ENCODE assay signal across 1 cellular context in the genomic region with DNA sequence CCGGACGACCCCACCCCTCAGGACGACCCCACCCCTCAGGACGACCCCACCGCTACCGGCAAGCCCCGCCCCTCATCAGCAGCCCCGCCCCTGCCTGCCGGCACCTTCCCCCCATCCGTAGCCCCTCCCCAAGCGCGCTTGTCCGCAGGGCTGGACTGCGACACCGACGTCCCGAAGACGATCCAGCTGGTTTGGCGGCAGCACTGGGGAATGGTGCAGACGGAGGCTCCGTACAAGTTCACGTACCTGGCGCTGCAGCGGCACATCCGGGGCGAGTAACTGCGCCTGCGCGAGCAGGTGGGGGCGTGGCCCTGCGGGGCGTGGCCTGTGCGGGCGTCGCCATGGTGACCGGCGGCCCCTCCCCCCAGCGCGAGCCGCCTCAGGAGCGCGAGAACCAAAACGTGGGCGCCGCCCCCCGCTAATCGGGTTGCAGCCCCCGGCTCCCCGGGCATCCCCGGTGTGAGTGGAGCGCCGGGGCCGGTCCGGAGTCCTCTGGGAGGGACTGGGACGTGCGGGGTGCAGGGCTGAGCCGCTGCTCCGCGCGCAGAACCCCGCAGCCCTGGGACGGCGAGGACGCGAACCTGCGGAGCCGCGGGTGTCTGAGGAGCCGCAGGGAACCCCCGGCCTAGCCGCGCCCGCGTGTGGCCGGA.
A peak's percentile ranks its signal among the peaks of the same experiment; 100 is the strongest.
TF ChIP-seq lines count a peak whose summit lies in the region.

No MANE protein-coding gene starts in this region.

TF ChIP-seq in GM12878, 131 proteins besides CTCF, POLR2A, EP300 and RAD21:
- TF ChIP-seq ZBTB33 (IDR thresholded peaks at IDR 0.05) (no peak), TCF3 (IDR thresholded peaks at IDR 0.05; ENCODE audit: borderline replicate concordance, insufficient read depth, low read depth, low read length) (0 out of 2 replicates have a peak, but pooled peaks have one; percentile 19), RCOR1 (conservative IDR thresholded peaks at IDR 0.05; ENCODE audit: low read depth, low read length) (no peak), ZBED1 (IDR thresholded peaks at IDR 0.05; ENCODE audit: borderline replicate concordance) (no peak), IKZF2 (IDR thresholded peaks at IDR 0.05) (no peak), LARP7 (IDR thresholded peaks at IDR 0.05) (peak; percentile 72), DPF2 (IDR thresholded peaks at IDR 0.05) (0 out of 2 replicates have a peak, but pooled peaks have one; percentile 45), KAT2A (conservative IDR thresholded peaks at IDR 0.05; ENCODE audit: control insufficient read depth, low read depth, low read length) (no peak), NRF1 (conservative IDR thresholded peaks at IDR 0.05; ENCODE audit: low read depth, low read length) (peak; percentile 67), CHD2 (IDR thresholded peaks at IDR 0.05; ENCODE audit: borderline replicate concordance, low read depth, low read length) (peak; percentile 79), BMI1 (IDR thresholded peaks at IDR 0.05; ENCODE audit: borderline replicate concordance) (peak; percentile 96), TCF7 (IDR thresholded peaks at IDR 0.05; ENCODE audit: borderline replicate concordance) (no peak), CEBPB (IDR thresholded peaks at IDR 0.05; ENCODE audit: borderline replicate concordance in 1 of 2, low read depth in 2 of 2, low read length in 2 of 2) (no peak), SIX5 (IDR thresholded peaks at IDR 0.05; ENCODE audit: low read depth, low read length, severe bottlenecking) (no peak), CREM (IDR thresholded peaks at IDR 0.05; ENCODE audit: low read depth) (no peak), MXI1 (IDR thresholded peaks at IDR 0.05; ENCODE audit: low read depth, low read length) (0 out of 2 replicates have a peak, but pooled peaks have one; percentile 12), CBFB (IDR thresholded peaks at IDR 0.05; ENCODE audit: low read depth) (no peak), BRCA1 (IDR thresholded peaks at IDR 0.05; ENCODE audit: low read depth, low read length) (0 out of 2 replicates have a peak, but pooled peaks have one; percentile 29), ZNF274 (IDR thresholded peaks at IDR 0.05; ENCODE audit: insufficient read depth, insufficient read length) (no peak), PRDM15 (CRISPR knock-in tag; IDR thresholded peaks at IDR 0.05) (no peak), HDGF (IDR thresholded peaks at IDR 0.05) (peak; percentile 60; the same call in 1 of the 2 replicates), NR2C2 (IDR thresholded peaks at IDR 0.05; ENCODE audit: borderline replicate concordance, control insufficient read depth, insufficient read length, low read depth) (no peak), CHD1 (IDR thresholded peaks at IDR 0.05; ENCODE audit: low read depth, low read length) (no peak), SKIL (IDR thresholded peaks at IDR 0.05; ENCODE audit: low read depth, poor library complexity, severe bottlenecking) (no peak), POLR2AphosphoS5 (IDR thresholded peaks at IDR 0.05; ENCODE audit: low read length) (peak; percentile 44; the same call in 1 of the 2 replicates), CBX5 (IDR thresholded peaks at IDR 0.05; ENCODE audit: low read depth) (no peak), RUNX3 (IDR thresholded peaks at IDR 0.05; ENCODE audit: low read length) (no peak), SP1 (IDR thresholded peaks at IDR 0.05; ENCODE audit: low read depth, low read length) (peak; percentile 80), BHLHE40 (IDR thresholded peaks at IDR 0.05; ENCODE audit: borderline replicate concordance in 1 of 2, low read depth in 2 of 2, low read length in 1 of 2) (peak in 1 of 2 experiments; percentile 5; a peak in 1 of 4 replicates)
- TF ChIP-seq, protein P1, sequence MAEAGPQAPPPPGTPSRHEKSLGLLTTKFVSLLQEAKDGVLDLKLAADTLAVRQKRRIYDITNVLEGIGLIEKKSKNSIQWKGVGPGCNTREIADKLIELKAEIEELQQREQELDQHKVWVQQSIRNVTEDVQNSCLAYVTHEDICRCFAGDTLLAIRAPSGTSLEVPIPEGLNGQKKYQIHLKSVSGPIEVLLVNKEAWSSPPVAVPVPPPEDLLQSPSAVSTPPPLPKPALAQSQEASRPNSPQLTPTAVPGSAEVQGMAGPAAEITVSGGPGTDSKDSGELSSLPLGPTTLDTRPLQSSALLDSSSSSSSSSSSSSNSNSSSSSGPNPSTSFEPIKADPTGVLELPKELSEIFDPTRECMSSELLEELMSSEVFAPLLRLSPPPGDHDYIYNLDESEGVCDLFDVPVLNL (IDR thresholded peaks at IDR 0.05; ENCODE audit: low read depth, low read length) = 0 out of 2 replicates have a peak, but pooled peaks have one; percentile 32
- TF ChIP-seq, protein P2, sequence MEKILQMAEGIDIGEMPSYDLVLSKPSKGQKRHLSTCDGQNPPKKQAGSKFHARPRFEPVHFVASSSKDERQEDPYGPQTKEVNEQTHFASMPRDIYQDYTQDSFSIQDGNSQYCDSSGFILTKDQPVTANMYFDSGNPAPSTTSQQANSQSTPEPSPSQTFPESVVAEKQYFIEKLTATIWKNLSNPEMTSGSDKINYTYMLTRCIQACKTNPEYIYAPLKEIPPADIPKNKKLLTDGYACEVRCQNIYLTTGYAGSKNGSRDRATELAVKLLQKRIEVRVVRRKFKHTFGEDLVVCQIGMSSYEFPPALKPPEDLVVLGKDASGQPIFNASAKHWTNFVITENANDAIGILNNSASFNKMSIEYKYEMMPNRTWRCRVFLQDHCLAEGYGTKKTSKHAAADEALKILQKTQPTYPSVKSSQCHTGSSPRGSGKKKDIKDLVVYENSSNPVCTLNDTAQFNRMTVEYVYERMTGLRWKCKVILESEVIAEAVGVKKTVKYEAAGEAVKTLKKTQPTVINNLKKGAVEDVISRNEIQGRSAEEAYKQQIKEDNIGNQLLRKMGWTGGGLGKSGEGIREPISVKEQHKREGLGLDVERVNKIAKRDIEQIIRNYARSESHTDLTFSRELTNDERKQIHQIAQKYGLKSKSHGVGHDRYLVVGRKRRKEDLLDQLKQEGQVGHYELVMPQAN (conservative IDR thresholded peaks at IDR 0.05) = peak; percentile 65; the same call in 1 of the 2 replicates
- TF ChIP-seq, protein P3, sequence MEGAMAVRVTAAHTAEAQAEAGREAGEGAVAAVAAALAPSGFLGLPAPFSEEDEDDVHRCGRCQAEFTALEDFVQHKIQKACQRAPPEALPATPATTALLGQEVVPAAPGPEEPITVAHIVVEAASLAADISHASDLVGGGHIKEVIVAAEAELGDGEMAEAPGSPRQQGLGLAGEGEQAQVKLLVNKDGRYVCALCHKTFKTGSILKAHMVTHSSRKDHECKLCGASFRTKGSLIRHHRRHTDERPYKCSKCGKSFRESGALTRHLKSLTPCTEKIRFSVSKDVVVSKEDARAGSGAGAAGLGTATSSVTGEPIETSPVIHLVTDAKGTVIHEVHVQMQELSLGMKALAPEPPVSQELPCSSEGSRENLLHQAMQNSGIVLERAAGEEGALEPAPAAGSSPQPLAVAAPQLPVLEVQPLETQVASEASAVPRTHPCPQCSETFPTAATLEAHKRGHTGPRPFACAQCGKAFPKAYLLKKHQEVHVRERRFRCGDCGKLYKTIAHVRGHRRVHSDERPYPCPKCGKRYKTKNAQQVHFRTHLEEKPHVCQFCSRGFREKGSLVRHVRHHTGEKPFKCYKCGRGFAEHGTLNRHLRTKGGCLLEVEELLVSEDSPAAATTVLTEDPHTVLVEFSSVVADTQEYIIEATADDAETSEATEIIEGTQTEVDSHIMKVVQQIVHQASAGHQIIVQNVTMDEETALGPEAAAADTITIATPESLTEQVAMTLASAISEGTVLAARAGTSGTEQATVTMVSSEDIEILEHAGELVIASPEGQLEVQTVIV (IDR thresholded peaks at IDR 0.05; ENCODE audit: borderline replicate concordance, partially characterized antibody) = peak; percentile 34
- TF ChIP-seq, protein P4, sequence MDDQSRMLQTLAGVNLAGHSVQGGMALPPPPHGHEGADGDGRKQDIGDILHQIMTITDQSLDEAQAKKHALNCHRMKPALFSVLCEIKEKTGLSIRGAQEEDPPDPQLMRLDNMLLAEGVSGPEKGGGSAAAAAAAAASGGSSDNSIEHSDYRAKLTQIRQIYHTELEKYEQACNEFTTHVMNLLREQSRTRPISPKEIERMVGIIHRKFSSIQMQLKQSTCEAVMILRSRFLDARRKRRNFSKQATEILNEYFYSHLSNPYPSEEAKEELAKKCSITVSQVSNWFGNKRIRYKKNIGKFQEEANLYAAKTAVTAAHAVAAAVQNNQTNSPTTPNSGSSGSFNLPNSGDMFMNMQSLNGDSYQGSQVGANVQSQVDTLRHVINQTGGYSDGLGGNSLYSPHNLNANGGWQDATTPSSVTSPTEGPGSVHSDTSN (IDR thresholded peaks at IDR 0.05; ENCODE audit: insufficient replicate concordance, low read depth, low read length) = no peak
